Comparison of ENCODE assay signal across 15 cellular contexts in genomic region chr16:28196331-28196987, GRCh38. TPM values are rescaled to one million over a fixed set of nuclear protein-coding genes. Genes with fewer than 3 reads are reported as not detected.
DNase-seq lines count a peak whose midpoint lies in the region; ATAC-seq and TF ChIP-seq lines count a peak whose summit lies in the region.
"Had no signal": no experiment of that assay in that cellular context is flagged by ENCODE, and none has a peak within 500 bp of the region (broad histone marks: within the 10 kb centered on the region; RNA-seq: fewer than 3 reads in every experiment).

No MANE protein-coding gene starts in this region.

- peak overlapping the region; percentile 7 for H3K4me3 Mint-ChIP-seq in activated naive CD4-positive, alpha-beta T cell treated with anti-CD3 and anti-CD28 coated beads for 36 hours
- no peak overlapping the region for H3K4me3 Mint-ChIP-seq in T-helper 17 cell
- no peak overlapping the region for H3K4me3 Mint-ChIP-seq in endothelial cell (ENCODE audit: unreplicated experiment)
- H3K4me3 Mint-ChIP-seq in stimulated activated naive B cell treated with anti-CD40 and anti-IgM and Interleukin-4, amounts not matched to agents 10 μg/mL and 1 μg/mL and 100 μg/mL, for 72 hours: peak overlapping the region in 1 of 2 donors; percentile 19

- intact Hi-C loops in activated naive CD4-positive, alpha-beta T cell treated with anti-CD3 and anti-CD28 coated beads for 36 hours (cut with micrococcal nuclease): no loop called here

- H3K27me3 Mint-ChIP-seq in activated naive CD4-positive, alpha-beta T cell treated with anti-CD3 and anti-CD28 coated beads for 36 hours (ENCODE audit: low read depth): no peaks in the 10 kb centered on the region
- no peaks in the 10 kb centered on the region for H3K27me3 Mint-ChIP-seq in T-helper 17 cell
- H3K27me3 Mint-ChIP-seq in endothelial cell (ENCODE audit: unreplicated experiment): peaks cover 1% of the 10 kb centered on the region
- no peaks in the 10 kb centered on the region for H3K27me3 Mint-ChIP-seq in stimulated activated naive B cell treated with anti-CD40 and anti-IgM and Interleukin-4, amounts not matched to agents 10 μg/mL and 1 μg/mL and 100 μg/mL, for 72 hours

- peaks cover 72% of the 10 kb centered on the region for H3K4me1 Mint-ChIP-seq in activated naive CD4-positive, alpha-beta T cell treated with anti-CD3 and anti-CD28 coated beads for 36 hours (ENCODE audit: low read depth)
- H3K4me1 Mint-ChIP-seq in T-helper 17 cell: peaks cover 50% of the 10 kb centered on the region
- peaks cover 24% of the 10 kb centered on the region for H3K4me1 Mint-ChIP-seq in endothelial cell (ENCODE audit: unreplicated experiment)
- peaks cover 47 to 70% of the 10 kb centered on the region in 2 donors for H3K4me1 Mint-ChIP-seq in stimulated activated naive B cell treated with anti-CD40 and anti-IgM and Interleukin-4, amounts not matched to agents 10 μg/mL and 1 μg/mL and 100 μg/mL, for 72 hours

- peaks cover 48% of the 10 kb centered on the region for H3K36me3 Mint-ChIP-seq in activated naive CD4-positive, alpha-beta T cell treated with anti-CD3 and anti-CD28 coated beads for 36 hours (ENCODE audit: low read depth)
- peaks cover 9% of the 10 kb centered on the region for H3K36me3 Mint-ChIP-seq in T-helper 17 cell (ENCODE audit: low read depth)
- peaks cover 21% of the 10 kb centered on the region for H3K36me3 Mint-ChIP-seq in endothelial cell (ENCODE audit: low read depth, unreplicated experiment)
- H3K36me3 Mint-ChIP-seq in stimulated activated naive B cell treated with anti-CD40 and anti-IgM and Interleukin-4, amounts not matched to agents 10 μg/mL and 1 μg/mL and 100 μg/mL, for 72 hours: peaks cover 49 to 57% of the 10 kb centered on the region in 2 donors

- no peak for ATAC-seq in T-helper 17 cell
- no peak for ATAC-seq in stimulated activated naive B cell treated with anti-CD40 and anti-IgM and Interleukin-4, amounts not matched to agents 10 μg/mL and 1 μg/mL and 100 μg/mL, for 72 hours (replicated peaks)
- ATAC-seq in GM18907 (IDR thresholded peaks at IDR 0.05; ENCODE audit: unreplicated experiment): no peak
- no peak for ATAC-seq in HG03108 (IDR thresholded peaks at IDR 0.05; ENCODE audit: unreplicated experiment)

- no peak for TF ChIP-seq CTCF in endothelial cell (IDR thresholded peaks at IDR 0.05; ENCODE audit: unreplicated experiment)

- peak overlapping the region; percentile 92 for H3K27ac Mint-ChIP-seq in activated naive CD4-positive, alpha-beta T cell treated with anti-CD3 and anti-CD28 coated beads for 36 hours
- H3K27ac Mint-ChIP-seq in T-helper 17 cell (peak overlapping the region; percentile 98), endothelial cell (ENCODE audit: unreplicated experiment) (peak overlapping the region; percentile 24)
- H3K27ac Mint-ChIP-seq in stimulated activated naive B cell treated with anti-CD40 and anti-IgM and Interleukin-4, amounts not matched to agents 10 μg/mL and 1 μg/mL and 100 μg/mL, for 72 hours: peak overlapping the region; percentile 14

- no peaks in the 10 kb centered on the region for H3K9me3 ChIP-seq in T-helper 17 cell (ENCODE audit: control insufficient read depth, low read length, poor library complexity, severe bottlenecking)
- H3K9me3 ChIP-seq: MG63, suprapubic skin had no signal

- H3K9me3 Mint-ChIP-seq in activated naive CD4-positive, alpha-beta T cell treated with anti-CD3 and anti-CD28 coated beads for 36 hours: no peaks in the 10 kb centered on the region
- no peaks in the 10 kb centered on the region for H3K9me3 Mint-ChIP-seq in endothelial cell (ENCODE audit: unreplicated experiment)
- H3K9me3 Mint-ChIP-seq in stimulated activated naive B cell treated with anti-CD40 and anti-IgM and Interleukin-4, amounts not matched to agents 10 μg/mL and 1 μg/mL and 100 μg/mL, for 72 hours: no peaks in the 10 kb centered on the region

- no peak for DNase-seq in activated naive CD4-positive, alpha-beta T cell treated with anti-CD3 and anti-CD28 coated beads for 36 hours
- no peak for DNase-seq in activated naive CD4-positive, alpha-beta T cell treated with anti-CD3 and anti-CD28 coated beads, Interleukin-2, amount 50 U/mL, for 16 hours
- no peak for DNase-seq in T-helper 17 cell
- no peak for DNase-seq in endothelial cell (ENCODE audit: low spot score)
- DNase-seq in stimulated activated naive B cell treated with anti-CD40 and anti-IgM and Interleukin-4, amounts not matched to agents 10 μg/mL and 1 μg/mL and 100 μg/mL, for 72 hours: no peak
- no peak for DNase-seq in effector CD4-positive, alpha-beta T cell
- DNase-seq: activated T-cell treated with anti-CD3 and anti-CD28 coated beads for 4 hours, brain microvascular endothelial cell, DMS79, MG63, NCI-H2081, SHP77 treated with DMSO at 0.1 percent for 48 hours had no signal

- CTCF ChIA-PET in activated naive CD4-positive, alpha-beta T cell treated with anti-CD3 and anti-CD28 coated beads for 36 hours (lab: Charles Lee): no interaction called here

RNA-seq across cellular contexts. Expression of gene XPO6, which starts 15.3 kb away (rescaled TPM):
- total RNA-seq in activated naive CD4-positive, alpha-beta T cell treated with anti-CD3 and anti-CD28 coated beads for 36 hours: 100 to 1,000 TPM; 215 to 229 TPM
- 100 to 1,000 TPM; 308 to 310 TPM for total RNA-seq in T-helper 17 cell
- 155 TPM for total RNA-seq in endothelial cell (ENCODE audit: unreplicated experiment)

Comparison
In these comparisons a context has a peak if more than half of its experiments do, and no peak if none do; other contexts are left out.
1. H3K27ac Mint-ChIP-seq: peak in every context shown above with its lines; median percentile 98 in T-helper 17 cell; 92 in activated naive CD4-positive, alpha-beta T cell treated with anti-CD3 and anti-CD28 coated beads for 36 hours; 24 in endothelial cell; 14 in stimulated activated naive B cell treated with anti-CD40 and anti-IgM and Interleukin-4, amounts not matched to agents 10 μg/mL and 1 μg/mL and 100 μg/mL, for 72 hours.